ENCODE assay signal across 1 cellular context in genomic region chr10:110840225-110840922, GRCh38.
A peak's percentile ranks its signal among the peaks of the same experiment; 100 is the strongest.
TF ChIP-seq lines count a peak whose summit lies in the region.

No MANE protein-coding gene starts in this region.

TF ChIP-seq in HepG2, 621 proteins besides CTCF, POLR2A, EP300 and RAD21 (continued from another document and continues in another):
- TF ChIP-seq ZNF800 (CRISPR knock-in tag; IDR thresholded peaks at IDR 0.05): no peak
- TF ChIP-seq ZBTB37 (CRISPR knock-in tag; IDR thresholded peaks at IDR 0.05): no peak
- TF ChIP-seq SMAD9 (CRISPR knock-in tag; IDR thresholded peaks at IDR 0.05): no peak
- TF ChIP-seq DMTF1 (CRISPR knock-in tag; IDR thresholded peaks at IDR 0.05): no peak
- TF ChIP-seq ZBTB1 (CRISPR knock-in tag; IDR thresholded peaks at IDR 0.05; ENCODE audit: borderline replicate concordance): no peak
- no peak for TF ChIP-seq TERF1 (CRISPR knock-in tag; IDR thresholded peaks at IDR 0.05)
- TF ChIP-seq KMT2B (CRISPR knock-in tag; IDR thresholded peaks at IDR 0.05): no peak
- no peak for TF ChIP-seq SRF (IDR thresholded peaks at IDR 0.05; ENCODE audit: low read depth, low read length)
- TF ChIP-seq ZBTB26 (CRISPR knock-in tag; IDR thresholded peaks at IDR 0.05; ENCODE audit: borderline replicate concordance): no peak
- TF ChIP-seq HHEX (CRISPR knock-in tag; IDR thresholded peaks at IDR 0.05): peak; percentile 17; the same call in 1 of the 2 replicates
- TF ChIP-seq ZEB1 (IDR thresholded peaks at IDR 0.05; ENCODE audit: insufficient replicate concordance, low read depth): no peak
- TF ChIP-seq KAT2B (IDR thresholded peaks at IDR 0.05; ENCODE audit: borderline replicate concordance, low read depth, low read length): no peak
- no peak for TF ChIP-seq ZNF44 (CRISPR knock-in tag; IDR thresholded peaks at IDR 0.05)
- TF ChIP-seq HMG20B (CRISPR knock-in tag; conservative IDR thresholded peaks at IDR 0.05): peak; percentile 58; the same call in 1 of the 2 replicates
- TF ChIP-seq TEAD3 (CRISPR knock-in tag; optimal IDR thresholded peaks at IDR 0.05; ENCODE audit: borderline replicate concordance): peak; percentile 65
- 0 out of 2 replicates have a peak, but pooled peaks have one; percentile 29 for TF ChIP-seq NR0B2 (CRISPR knock-in tag; IDR thresholded peaks at IDR 0.05)
- TF ChIP-seq PITX1 (CRISPR knock-in tag; IDR thresholded peaks at IDR 0.05): peak; percentile 54; the same call in 1 of the 2 replicates
- 0 out of 2 replicates have a peak, but pooled peaks have one; percentile 13 for TF ChIP-seq SIX4 (CRISPR knock-in tag; IDR thresholded peaks at IDR 0.05)
- TF ChIP-seq SIN3B (IDR thresholded peaks at IDR 0.05; ENCODE audit: low read length): no peak
- no peak for TF ChIP-seq ZNF407 (CRISPR knock-in tag; IDR thresholded peaks at IDR 0.05; ENCODE audit: not compliant biosample characterization)
- peak; percentile 81; the same call in 1 of the 2 replicates for TF ChIP-seq BORCS8-MEF2B (CRISPR knock-in tag; IDR thresholded peaks at IDR 0.05)
- no peak for TF ChIP-seq PRDM15 (CRISPR knock-in tag; IDR thresholded peaks at IDR 0.05)
- no peak for TF ChIP-seq ZNF552 (CRISPR knock-in tag; IDR thresholded peaks at IDR 0.05; ENCODE audit: borderline replicate concordance)
- no peak for TF ChIP-seq ZNF781 (CRISPR knock-in tag; IDR thresholded peaks at IDR 0.05; ENCODE audit: borderline replicate concordance, not compliant biosample characterization)
- peak; percentile 52; the same call in 1 of the 2 replicates for TF ChIP-seq MYC (CRISPR knock-in tag; IDR thresholded peaks at IDR 0.05; ENCODE audit: borderline replicate concordance)
- no peak for TF ChIP-seq ZNF367 (CRISPR knock-in tag; IDR thresholded peaks at IDR 0.05; ENCODE audit: borderline replicate concordance)
- no peak for TF ChIP-seq PTBP1 (IDR thresholded peaks at IDR 0.05; ENCODE audit: low read depth, low read length, poor library complexity, severe bottlenecking)
- TF ChIP-seq ZBTB34 (CRISPR knock-in tag; IDR thresholded peaks at IDR 0.05): peak; percentile 66
- TF ChIP-seq CREBL2 (CRISPR knock-in tag; IDR thresholded peaks at IDR 0.05; ENCODE audit: borderline replicate concordance): no peak
- no peak for TF ChIP-seq ZNF83 (CRISPR knock-in tag; IDR thresholded peaks at IDR 0.05; ENCODE audit: borderline replicate concordance)
